In genomic region chr1:35714921-35715567, GRCh38 we compare ENCODE assay signal across 14 cellular contexts. TPM values are rescaled to one million over a fixed set of nuclear protein-coding genes. Genes with fewer than 3 reads are reported as not detected.
DNase-seq lines count a peak whose midpoint lies in the region; ATAC-seq, FAIRE-seq and TF ChIP-seq lines count a peak whose summit lies in the region.
"Had no signal": no experiment of that assay in that cellular context is flagged by ENCODE, and none has a peak within 500 bp of the region (broad histone marks: within the 10 kb centered on the region; RNA-seq: fewer than 3 reads in every experiment).

No MANE protein-coding gene starts in this region.

- H3K4me2 ChIP-seq in BLaER1: peak overlapping the region; percentile 48
- H3K4me2 ChIP-seq: hepatocyte had no signal

- no peak for ATAC-seq in activated T-helper 17 cell treated with anti-CD3 and anti-CD28 coated beads, Interleukin-2, amount 50 U/mL, for 72 hours (replicated peaks)
- ATAC-seq in HG03342 (IDR thresholded peaks at IDR 0.05; ENCODE audit: unreplicated experiment): no peak
- ATAC-seq in HG02642 (IDR thresholded peaks at IDR 0.05; ENCODE audit: poor library complexity, unreplicated experiment): no peak

- H3K4me1 Mint-ChIP-seq in activated T-helper 17 cell treated with anti-CD3 and anti-CD28 coated beads, Interleukin-2, amount 50 U/mL, for 72 hours: peaks cover 39% of the 10 kb centered on the region
- H3K4me1 Mint-ChIP-seq in immature natural killer cell: peaks cover 33 to 41% of the 10 kb centered on the region in 2 donors

- H3K9ac ChIP-seq in BLaER1: no peak overlapping the region

- peaks cover 44% of the 10 kb centered on the region for H3K4me1 ChIP-seq in BLaER1

- no peak overlapping the region for H3K4me3 ChIP-seq in BLaER1
- H3K4me3 ChIP-seq: hepatocyte, left lung had no signal

- H3K27ac ChIP-seq in BLaER1: no peak overlapping the region
- H3K27ac ChIP-seq: epithelial cell of prostate, hepatocyte, HL-60, left lung, vagina had no signal

- H3K27ac Mint-ChIP-seq in activated T-helper 17 cell treated with anti-CD3 and anti-CD28 coated beads, Interleukin-2, amount 50 U/mL, for 72 hours: peak overlapping the region; percentile 57
- peak overlapping the region in 3 of 6 donors; percentile 18 to 58 (median 36) for H3K27ac Mint-ChIP-seq in immature natural killer cell
- H3K27ac Mint-ChIP-seq: activated naive CD4-positive, alpha-beta T cell treated with anti-CD3 and anti-CD28 coated beads for 36 hours had no signal

- DNase-seq in GM12891 (ENCODE audit: insufficient read length, low spot score) (no peak), immature natural killer cell (no peak), mucosa of gallbladder (ENCODE audit: low spot score) (no peak)

- peaks cover 4% of the 10 kb centered on the region; the same call in 1 of the 2 replicates for H4K20me1 ChIP-seq in BLaER1

- peak overlapping the region; percentile 64 for H3K4me3 Mint-ChIP-seq in activated T-helper 17 cell treated with anti-CD3 and anti-CD28 coated beads, Interleukin-2, amount 50 U/mL, for 72 hours
- peak overlapping the region in 4 of 5 donors; percentile 0 to 72 (median 10) for H3K4me3 Mint-ChIP-seq in immature natural killer cell

- no peaks in the 10 kb centered on the region for H3K27me3 ChIP-seq in BLaER1
- H3K27me3 ChIP-seq: hepatocyte, left lung, vagina had no signal

- H3K9me3 ChIP-seq in BLaER1: no peaks in the 10 kb centered on the region
- H3K9me3 ChIP-seq: left lung, vagina had no signal

- H3K36me3 ChIP-seq in BLaER1: peaks cover 32% of the 10 kb centered on the region
- H3K36me3 ChIP-seq: vagina had no signal

- TF ChIP-seq POLR2A in GM12891 (IDR thresholded peaks at IDR 0.05; ENCODE audit: low read depth, low read length): no peak

- no peak for FAIRE-seq in GM12891 (lab: Jason Lieb, UNC)

- H3K27me3 Mint-ChIP-seq in activated T-helper 17 cell treated with anti-CD3 and anti-CD28 coated beads, Interleukin-2, amount 50 U/mL, for 72 hours: no peaks in the 10 kb centered on the region
- H3K27me3 Mint-ChIP-seq in immature natural killer cell (ENCODE audit: low read depth in 3 of 3): peaks cover 2 to 7% (median 5%) of the 10 kb centered on the region in 3 donors

- H3K36me3 Mint-ChIP-seq in activated T-helper 17 cell treated with anti-CD3 and anti-CD28 coated beads, Interleukin-2, amount 50 U/mL, for 72 hours (ENCODE audit: low read depth): peaks cover 39% of the 10 kb centered on the region
- peaks cover 5 to 9% (median 7%) of the 10 kb centered on the region in 3 donors for H3K36me3 Mint-ChIP-seq in immature natural killer cell

- no peaks in the 10 kb centered on the region for H3K9me3 Mint-ChIP-seq in activated T-helper 17 cell treated with anti-CD3 and anti-CD28 coated beads, Interleukin-2, amount 50 U/mL, for 72 hours
- H3K9me3 Mint-ChIP-seq in immature natural killer cell: no peaks in the 10 kb centered on the region
- H3K9me3 Mint-ChIP-seq: activated naive CD4-positive, alpha-beta T cell treated with anti-CD3 and anti-CD28 coated beads for 36 hours; naive thymus-derived CD4-positive, alpha-beta T cell had no signal

TF ChIP-seq in GM12891, 5 proteins besides CTCF, POLR2A, EP300 and RAD21:
- TF ChIP-seq POU2F2 (IDR thresholded peaks at IDR 0.05; ENCODE audit: low read depth, low read length) (0 out of 2 replicates have a peak, but pooled peaks have one; percentile 15), POLR2AphosphoS5 (IDR thresholded peaks at IDR 0.05; ENCODE audit: low read depth, low read length) (no peak), PAX5 (IDR thresholded peaks at IDR 0.05; ENCODE audit: insufficient read depth, low read length, severe bottlenecking) (no peak), SPI1 (IDR thresholded peaks at IDR 0.05; ENCODE audit: low read depth, low read length) (no peak)

RNA-seq across cellular contexts. Expression of gene C1orf216, which starts 3.6 kb away (rescaled TPM):
- 7.6 TPM for polyA plus RNA-seq in GM12891 (2012; ENCODE audit: low read depth, missing spikeins)
- 10 to 100 TPM; 11.5 to 21.1 TPM for total RNA-seq in activated T-helper 17 cell treated with anti-CD3 and anti-CD28 coated beads, Interleukin-2, amount 50 U/mL, for 72 hours
- 10 to 100 TPM; 15.7 to 37.3 (median 32.3) TPM for polyA plus RNA-seq in immature natural killer cell
- 11.0 TPM for total RNA-seq in mucosa of gallbladder

RNA-seq across cellular contexts. Expression of gene CLSPN, which starts 54.7 kb away (rescaled TPM):
- polyA plus RNA-seq in GM12891 (2012; ENCODE audit: low read depth, missing spikeins): 8.2 TPM
- total RNA-seq in activated T-helper 17 cell treated with anti-CD3 and anti-CD28 coated beads, Interleukin-2, amount 50 U/mL, for 72 hours: 10 to 100 TPM; 27.2 to 70.7 TPM
- under 1 TPM in 2 of 3 donors, not detected in 1; 0.29 to 0.96 TPM for polyA plus RNA-seq in immature natural killer cell
- 0.95 TPM for total RNA-seq in mucosa of gallbladder
- polyA plus RNA-seq: naive thymus-derived CD4-positive, alpha-beta T cell had no signal

Comparison
In these comparisons a context has a peak if more than half of its experiments do, and no peak if none do; other contexts are left out.
1. RNA of gene CLSPN, which starts 54.7 kb away (total RNA-seq): 27.2 to 70.7 TPM in activated T-helper 17 cell treated with anti-CD3 and anti-CD28 coated beads, Interleukin-2, amount 50 U/mL, for 72 hours; 0.95 TPM in mucosa of gallbladder (single experiment); every median in the first group is over 10 times any median in the second.